27 cellular contexts compared by ENCODE assay signal in the genomic region with DNA sequence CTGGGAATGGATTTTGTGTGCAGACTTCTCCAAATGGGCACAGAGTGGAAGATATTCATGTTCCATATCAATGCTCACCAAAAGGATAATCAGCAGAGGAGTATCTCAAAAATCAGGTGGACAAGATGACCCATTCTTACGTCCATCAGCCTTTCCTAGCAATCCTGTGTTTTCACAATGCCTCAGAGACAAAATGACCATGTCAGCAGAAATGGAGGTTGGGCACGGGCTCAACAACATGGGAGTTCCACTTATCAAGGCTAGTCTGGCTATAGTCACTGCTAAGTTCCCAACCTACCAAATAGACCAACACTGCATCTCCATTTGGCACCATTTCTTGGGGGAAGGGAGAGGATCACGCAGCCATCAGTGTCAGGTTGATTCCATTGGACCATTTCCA.
"Had no signal": no experiment of that assay in that cellular context is flagged by ENCODE, and none has a peak within 500 bp of the region (broad histone marks: within the 10 kb centered on the region; RNA-seq: fewer than 3 reads in every experiment).

No MANE protein-coding gene starts in this region.

- H3K27ac ChIP-seq: stomach, suprapubic skin, testis, thoracic aorta, thyroid gland, tibial artery, tibial nerve, transverse colon, upper lobe of left lung, upper lobe of right lung, uterus, vagina had no signal

- H3K4me3 ChIP-seq: stomach, suprapubic skin, testis, thoracic aorta, thyroid gland, tibial artery, tibial nerve, transverse colon, upper lobe of left lung, upper lobe of right lung, uterus, vagina had no signal

- H3K36me3 ChIP-seq: stomach, suprapubic skin, thoracic aorta, thyroid gland, tibial artery, tibial nerve, transverse colon, upper lobe of left lung, upper lobe of right lung, uterus, vagina had no signal

- FAIRE-seq: urothelium cell line had no signal

- H3K9me3 ChIP-seq: testis, thoracic aorta, thyroid gland, tibial artery, transverse colon, upper lobe of right lung, uterus, vagina had no signal

- H3K27me3 ChIP-seq: stomach, suprapubic skin, testis, thyroid gland, tibial artery, tibial nerve, transverse colon, upper lobe of left lung, upper lobe of right lung, uterus, vagina had no signal

- ATAC-seq: stimulated activated effector memory CD8-positive, alpha-beta T cell treated with anti-CD3 and anti-CD28 coated beads, Interleukin-12 subunit alpha, Interleukin-12 subunit beta, amount 100 ng/mL, for 72 hours; stimulated activated memory B cell treated with anti-CD40 and anti-IgM and Interleukin-4, amounts not matched to agents 10 μg/mL and 1 μg/mL and 100 μg/mL, for 72 hours; stimulated activated naive B cell treated with anti-CD40 and anti-IgM and Interleukin-4, amounts not matched to agents 10 μg/mL and 1 μg/mL and 100 μg/mL, for 72 hours; stimulated activated naive CD8-positive, alpha-beta T cell treated with anti-CD3 and anti-CD28 coated beads, Interleukin-15, amount 100 ng/mL, for 72 hours; stimulated activated naive CD8-positive, alpha-beta T cell treated with anti-CD3 and anti-CD28 coated beads, Interleukin-15, Interleukin-2, amounts not matched to agents 100 U/mL and 50 U/mL, for 24 hours; upper lobe of right lung had no signal

- DNase-seq: stimulated activated CD4-positive, alpha-beta T cell treated with anti-CD3 and anti-CD28 coated beads, Interleukin-2, amount 100 ng/mL, for 48 hours; stimulated activated CD4-positive, alpha-beta T cell treated with anti-CD3 and anti-CD28 coated beads, Interleukin-4, amount 100 ng/mL, for 1 hour; stimulated activated CD4-positive, alpha-beta T cell treated with anti-CD3 and anti-CD28 coated beads, Interleukin-4, amount 100 ng/mL, for 24 hours; stimulated activated CD4-positive, alpha-beta T cell treated with anti-CD3 and anti-CD28 coated beads, Interleukin-4, amount 100 ng/mL, for 4 hours; stimulated activated CD8-positive, alpha-beta memory T cell treated with anti-CD3 and anti-CD28 coated beads, Interleukin-4, amount 100 ng/mL, for 48 hours; stimulated activated naive B cell treated with anti-CD40 and anti-IgM and Interleukin-4, amounts not matched to agents 10 μg/mL and 1 μg/mL and 100 μg/mL, for 72 hours; stimulated activated naive CD4-positive, alpha-beta T cell; stimulated activated naive CD4-positive, alpha-beta T cell treated with Interleukin-2 at 50 U/mL for 16 hours; stimulated activated naive CD8-positive, alpha-beta T cell treated with anti-CD3 and anti-CD28 coated beads, Interleukin-15, amount 100 ng/mL, for 72 hours; stimulated activated naive CD8-positive, alpha-beta T cell treated with anti-CD3 and anti-CD28 coated beads, Interleukin-15, Interleukin-2, amounts not matched to agents 100 U/mL and 50 U/mL, for 24 hours; stomach; substantia nigra; testis; thyroid gland; tibial artery; transverse colon; trophoblast cell; upper lobe of left lung; upper lobe of right lung; uterus had no signal

- H3K4me1 ChIP-seq: stomach, suprapubic skin, testis, thyroid gland, tibial artery, tibial nerve, transverse colon, upper lobe of left lung, upper lobe of right lung, uterus, vagina had no signal
